ENCODE assay signal across 24 cellular contexts in genomic region chr5:42689391-42689790, GRCh38.
"Had no signal": no experiment of that assay in that cellular context is flagged by ENCODE, and none has a peak within 500 bp of the region (broad histone marks: within the 10 kb centered on the region; RNA-seq: fewer than 3 reads in every experiment).

No MANE protein-coding gene starts in this region.

- H3K36me3 Mint-ChIP-seq: activated naive CD8-positive, alpha-beta T cell; mesothelial cell of epicardium; natural killer cell had no signal

- H3K27ac Mint-ChIP-seq: activated B cell treated with CpG ODN at 0.5 μM for 24 hours; activated CD4-positive, alpha-beta T cell treated with anti-CD3 and anti-CD28 coated beads for 36 hours; activated naive CD8-positive, alpha-beta T cell; activated T-cell treated with anti-CD3 and anti-CD28 coated beads, Interleukin-2, amount 50 U/mL, for 24 hours; activated T-helper 17 cell treated with anti-CD3 and anti-CD28 coated beads, Interleukin-2, amount 50 U/mL, for 72 hours; effector memory CD8-positive, alpha-beta T cell; mesothelial cell of epicardium; natural killer cell; T-helper 1 cell treated with Interleukin-12 subunit alpha and Interleukin-12 subunit beta and Interleukin-4 antibody, amounts not matched to agents 30 μg/mL and 1 μg/mL, for 36 hours had no signal

- H3K27ac ChIP-seq: colonic mucosa, dorsolateral prefrontal cortex, esophagus muscularis mucosa, heart left ventricle, left lung, prostate gland, spleen, thyroid gland had no signal

- H3K4me3 ChIP-seq: colonic mucosa, dorsolateral prefrontal cortex, esophagus muscularis mucosa, heart left ventricle, left lung, prostate gland, spleen, thyroid gland had no signal

- ATAC-seq: activated CD4-positive, alpha-beta T cell treated with anti-CD3 and anti-CD28 coated beads for 36 hours; activated T-helper 17 cell treated with anti-CD3 and anti-CD28 coated beads, Interleukin-2, amount 50 U/mL, for 72 hours; effector memory CD8-positive, alpha-beta T cell; heart left ventricle; left lung; natural killer cell; stimulated activated naive CD8-positive, alpha-beta T cell treated with anti-CD3 and anti-CD28 coated beads, Interleukin-15, Interleukin-2, amounts not matched to agents 100 U/mL and 50 U/mL, for 24 hours had no signal

- H3K4me3 Mint-ChIP-seq: activated B cell treated with CpG ODN at 0.5 μM for 24 hours; activated CD4-positive, alpha-beta T cell treated with anti-CD3 and anti-CD28 coated beads for 36 hours; activated naive CD8-positive, alpha-beta T cell; activated T-cell treated with anti-CD3 and anti-CD28 coated beads, Interleukin-2, amount 50 U/mL, for 24 hours; activated T-helper 17 cell treated with anti-CD3 and anti-CD28 coated beads, Interleukin-2, amount 50 U/mL, for 72 hours; effector memory CD8-positive, alpha-beta T cell; mesothelial cell of epicardium; natural killer cell; T-helper 1 cell treated with Interleukin-12 subunit alpha and Interleukin-12 subunit beta and Interleukin-4 antibody, amounts not matched to agents 30 μg/mL and 1 μg/mL, for 36 hours had no signal

- H3K9me3 ChIP-seq: colonic mucosa, prostate gland, thyroid gland had no signal

- H3K27me3 Mint-ChIP-seq: activated T-helper 17 cell treated with anti-CD3 and anti-CD28 coated beads, Interleukin-2, amount 50 U/mL, for 72 hours had no signal

- H3K4me1 ChIP-seq: colonic mucosa, left lung, prostate gland, spleen, thyroid gland had no signal

- DNase-seq: activated B cell treated with CpG ODN at 0.5 μM for 24 hours; activated CD4-positive, alpha-beta T cell treated with anti-CD3 and anti-CD28 coated beads for 36 hours; activated CD4-positive, alpha-beta T cell treated with anti-CD3 and anti-CD28 coated beads, Interleukin-2, amount 50 U/mL, for 4 hours; activated CD8-positive, alpha-beta memory T cell treated with anti-CD3 and anti-CD28 coated beads for 24 hours; activated CD8-positive, alpha-beta memory T cell treated with anti-CD3 and anti-CD28 coated beads, Interleukin-2, amount 50 U/mL, for 4 hours; activated naive CD4-positive, alpha-beta T cell; activated T-cell treated with anti-CD3 and anti-CD28 coated beads, Interleukin-2, amount 50 U/mL, for 24 hours; colonic mucosa; dorsolateral prefrontal cortex; effector memory CD8-positive, alpha-beta T cell; heart left ventricle; left lung; natural killer cell; spleen; stimulated activated CD4-positive, alpha-beta T cell treated with anti-CD3 and anti-CD28 coated beads, Interleukin-4, amount 100 ng/mL, for 1 hour; stimulated activated naive CD8-positive, alpha-beta T cell treated with anti-CD3 and anti-CD28 coated beads, Interleukin-15, Interleukin-2, amounts not matched to agents 100 U/mL and 50 U/mL, for 24 hours; T1000; thyroid gland had no signal

- H3K27me3 ChIP-seq: colonic mucosa, dorsolateral prefrontal cortex, esophagus muscularis mucosa, heart left ventricle, left lung, spleen, thyroid gland had no signal

- H3K9me3 Mint-ChIP-seq: activated T-helper 17 cell treated with anti-CD3 and anti-CD28 coated beads, Interleukin-2, amount 50 U/mL, for 72 hours; natural killer cell had no signal

- H3K36me3 ChIP-seq: colonic mucosa, esophagus muscularis mucosa, left lung, prostate gland, spleen, thyroid gland had no signal

- H3K4me1 Mint-ChIP-seq: activated B cell treated with CpG ODN at 0.5 μM for 24 hours; activated CD4-positive, alpha-beta T cell treated with anti-CD3 and anti-CD28 coated beads for 36 hours; activated T-helper 17 cell treated with anti-CD3 and anti-CD28 coated beads, Interleukin-2, amount 50 U/mL, for 72 hours; mesothelial cell of epicardium; natural killer cell had no signal
